ENCODE assay signal across 10 cellular contexts in genomic region chr16:81523387-81524115, GRCh38.
DNase-seq lines count a peak whose midpoint lies in the region; ATAC-seq and TF ChIP-seq lines count a peak whose summit lies in the region.
"Had no signal": no experiment of that assay in that cellular context is flagged by ENCODE, and none has a peak within 500 bp of the region (broad histone marks: within the 10 kb centered on the region; RNA-seq: fewer than 3 reads in every experiment).

No MANE protein-coding gene starts in this region.

- no peak for TF ChIP-seq POLR2A in suprapubic skin (IDR thresholded peaks at IDR 0.05)

- 53% methylated on average over 20 of the region's 20 CpGs for WGBS in suprapubic skin

- H3K4me1 Mint-ChIP-seq in activated CD8-positive, alpha-beta memory T cell treated with anti-CD3 and anti-CD28 coated beads, Interleukin-2, amount 10 ng/mL, durations not matched to agents 7 days and 5 days: peaks cover 91% of the 10 kb centered on the region
- H3K4me1 Mint-ChIP-seq in activated CD8-positive, alpha-beta T cell treated with anti-CD3 and anti-CD28 coated beads, Interleukin-2, amount 10 ng/mL, durations not matched to agents 7 days and 5 days (ENCODE audit: low read depth): peaks cover 91% of the 10 kb centered on the region
- peaks cover 18% of the 10 kb centered on the region for H3K4me1 Mint-ChIP-seq in endothelial cell (ENCODE audit: unreplicated experiment)

- POLR2A ChIA-PET in activated CD8-positive, alpha-beta T cell treated with anti-CD3 and anti-CD28 coated beads, Interleukin-2, amount 10 ng/mL, durations not matched to agents 7 days and 5 days (lab: Charles Lee): no interaction called here

- no peaks in the 10 kb centered on the region for H3K9me3 Mint-ChIP-seq in activated CD8-positive, alpha-beta memory T cell treated with anti-CD3 and anti-CD28 coated beads, Interleukin-2, amount 10 ng/mL, durations not matched to agents 7 days and 5 days (ENCODE audit: low read depth)
- H3K9me3 Mint-ChIP-seq in activated CD8-positive, alpha-beta T cell treated with anti-CD3 and anti-CD28 coated beads, Interleukin-2, amount 10 ng/mL, durations not matched to agents 7 days and 5 days (ENCODE audit: insufficient read depth): no peaks in the 10 kb centered on the region
- no peaks in the 10 kb centered on the region for H3K9me3 Mint-ChIP-seq in endothelial cell (ENCODE audit: unreplicated experiment)

- H3K27me3 Mint-ChIP-seq in activated CD8-positive, alpha-beta memory T cell treated with anti-CD3 and anti-CD28 coated beads, Interleukin-2, amount 10 ng/mL, durations not matched to agents 7 days and 5 days: no peaks in the 10 kb centered on the region
- H3K27me3 Mint-ChIP-seq in activated CD8-positive, alpha-beta T cell treated with anti-CD3 and anti-CD28 coated beads, Interleukin-2, amount 10 ng/mL, durations not matched to agents 7 days and 5 days (ENCODE audit: low read depth): no peaks in the 10 kb centered on the region
- H3K27me3 Mint-ChIP-seq in endothelial cell (ENCODE audit: unreplicated experiment): peaks cover 6% of the 10 kb centered on the region

- H3K4me3 ChIP-seq in suprapubic skin: no peak overlapping the region
- H3K4me3 ChIP-seq: SK-N-MC had no signal

- CTCF ChIA-PET in activated CD8-positive, alpha-beta memory T cell treated with anti-CD3 and anti-CD28 coated beads, Interleukin-2, amount 10 ng/mL, durations not matched to agents 7 days and 5 days (lab: Charles Lee): interaction anchor here (1.0 to 2.3 kb wide), 8 partner anchors 10 to 173 kb away, joined by 3 to 6 read pairs (median 4); no protein-coding TSS in a partner anchor
- CTCF ChIA-PET in activated CD8-positive, alpha-beta T cell treated with anti-CD3 and anti-CD28 coated beads, Interleukin-2, amount 10 ng/mL, durations not matched to agents 7 days and 5 days (lab: Charles Lee): interaction anchor here (1.0 kb wide), 1 partner anchor 93 kb away, joined by 3 read pairs; no protein-coding TSS in a partner anchor

- H3K9me3 ChIP-seq in suprapubic skin: no peaks in the 10 kb centered on the region

- no peaks in the 10 kb centered on the region for H3K27me3 ChIP-seq in suprapubic skin

- ATAC-seq in activated CD8-positive, alpha-beta memory T cell treated with anti-CD3 and anti-CD28 coated beads, Interleukin-2, amount 10 ng/mL, durations not matched to agents 7 days and 5 days: no peak
- ATAC-seq in activated CD8-positive, alpha-beta T cell treated with anti-CD3 and anti-CD28 coated beads, Interleukin-2, amount 10 ng/mL, durations not matched to agents 7 days and 5 days: no peak

- H3K4me1 ChIP-seq in suprapubic skin: peaks cover 44% of the 10 kb centered on the region

- DNase-seq in activated CD8-positive, alpha-beta memory T cell treated with anti-CD3 and anti-CD28 coated beads, Interleukin-2, amount 10 ng/mL, durations not matched to agents 7 days and 5 days: no peak
- no peak for DNase-seq in activated CD8-positive, alpha-beta memory T cell treated with anti-CD3 and anti-CD28 coated beads for 24 hours
- DNase-seq in activated CD8-positive, alpha-beta T cell treated with anti-CD3 and anti-CD28 coated beads, Interleukin-2, amount 10 ng/mL, durations not matched to agents 7 days and 5 days: no peak
- DNase-seq in iris pigment epithelial cell (ENCODE audit: low read depth) (peak; percentile 83), suprapubic skin (ENCODE audit: low spot score in 2 of 2) (peak in 1 of 2 donors; percentile 87), dedifferentiated amniotic fluid mesenchymal stem cell (ENCODE audit: extremely low spot score) (no peak), endothelial cell (ENCODE audit: low spot score) (no peak), NCI-H748 treated with DMSO at 0.1 percent for 48 hours (lab: John Stamatoyannopoulos, UW) (no peak)
- DNase-seq: cerebellar nuclear complex had no signal

- H3K27ac Mint-ChIP-seq in activated CD8-positive, alpha-beta memory T cell treated with anti-CD3 and anti-CD28 coated beads, Interleukin-2, amount 10 ng/mL, durations not matched to agents 7 days and 5 days: peak overlapping the region; percentile 95
- H3K27ac Mint-ChIP-seq in activated CD8-positive, alpha-beta T cell treated with anti-CD3 and anti-CD28 coated beads, Interleukin-2, amount 10 ng/mL, durations not matched to agents 7 days and 5 days: peak overlapping the region; percentile 57
- no peak overlapping the region for H3K27ac Mint-ChIP-seq in endothelial cell (ENCODE audit: unreplicated experiment)

- TF ChIP-seq CTCF in suprapubic skin (IDR thresholded peaks at IDR 0.05) (no peak), endothelial cell (IDR thresholded peaks at IDR 0.05; ENCODE audit: unreplicated experiment) (no peak)

- H3K36me3 Mint-ChIP-seq in activated CD8-positive, alpha-beta memory T cell treated with anti-CD3 and anti-CD28 coated beads, Interleukin-2, amount 10 ng/mL, durations not matched to agents 7 days and 5 days: peaks cover 22% of the 10 kb centered on the region
- peaks cover 34% of the 10 kb centered on the region for H3K36me3 Mint-ChIP-seq in activated CD8-positive, alpha-beta T cell treated with anti-CD3 and anti-CD28 coated beads, Interleukin-2, amount 10 ng/mL, durations not matched to agents 7 days and 5 days (ENCODE audit: low read depth)
- peaks cover 7% of the 10 kb centered on the region for H3K36me3 Mint-ChIP-seq in endothelial cell (ENCODE audit: low read depth, unreplicated experiment)

- H3K4me3 Mint-ChIP-seq in activated CD8-positive, alpha-beta memory T cell treated with anti-CD3 and anti-CD28 coated beads, Interleukin-2, amount 10 ng/mL, durations not matched to agents 7 days and 5 days: peak overlapping the region; percentile 54
- H3K4me3 Mint-ChIP-seq in activated CD8-positive, alpha-beta T cell treated with anti-CD3 and anti-CD28 coated beads, Interleukin-2, amount 10 ng/mL, durations not matched to agents 7 days and 5 days: no peak overlapping the region
- no peak overlapping the region for H3K4me3 Mint-ChIP-seq in endothelial cell (ENCODE audit: unreplicated experiment)

- H3K36me3 ChIP-seq in suprapubic skin: no peaks in the 10 kb centered on the region

- H3K27ac ChIP-seq in suprapubic skin: peak overlapping the region; percentile 77
- H3K27ac ChIP-seq: SK-N-MC had no signal

- no peak for TF ChIP-seq EP300 in suprapubic skin (IDR thresholded peaks at IDR 0.05)
